8 cellular contexts compared by ENCODE assay signal in the genomic region with DNA sequence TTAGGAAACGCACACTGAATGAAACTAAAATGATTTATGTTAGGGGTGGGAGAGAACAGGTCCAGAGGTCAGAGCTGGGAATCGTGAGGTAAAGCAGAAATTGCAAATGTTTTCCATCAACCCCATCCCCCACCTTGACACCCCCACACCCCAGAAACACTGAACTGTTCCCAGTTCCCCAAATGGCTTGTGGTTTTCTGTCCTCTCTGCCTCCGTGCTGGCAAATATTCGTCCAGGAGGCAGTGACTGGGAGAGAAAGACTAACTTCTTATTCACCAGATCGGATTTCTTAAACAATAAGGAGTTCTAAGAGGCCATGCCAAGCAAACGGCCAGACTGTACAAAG. TPM values are rescaled to one million over a fixed set of nuclear protein-coding genes. Genes with fewer than 3 reads are reported as not detected.
A peak's percentile ranks its signal among the peaks of the same experiment; 100 is the strongest.
DNase-seq lines count a peak whose midpoint lies in the region; ATAC-seq and TF ChIP-seq lines count a peak whose summit lies in the region.

No MANE protein-coding gene starts in this region.

- H3K27ac ChIP-seq in psoas muscle: peak overlapping the region; percentile 96

- H3K36me3 ChIP-seq in psoas muscle (ENCODE audit: insufficient read depth in 1 of 2, low read depth in 1 of 2): peaks cover 0 to 21% of the 10 kb centered on the region in 2 donors

- peaks cover 47% of the 10 kb centered on the region for H3K4me1 ChIP-seq in psoas muscle

- peaks cover 0 to 3% (median 2%) of the 10 kb centered on the region in 3 donors for H3K9me3 Mint-ChIP-seq in T-cell

- DNase-seq in T-cell (no peak), fibroblast of pulmonary artery (ENCODE audit: low read depth) (no peak), psoas muscle (peak in 1 of 2 donors; percentile 46), SK-N-DZ (ENCODE audit: low spot score) (no peak), NCI-H446 (lab: John Stamatoyannopoulos, UW) (no peak), HEK293T (ENCODE audit: extremely low spot score) (no peak), DMS53 treated with DMSO at 0.1 percent for 48 hours (lab: John Stamatoyannopoulos, UW; ENCODE audit: unreplicated experiment) (no peak)

- TF ChIP-seq CTCF in fibroblast of pulmonary artery (IDR thresholded peaks at IDR 0.05; ENCODE audit: low read length, missing control alignments) (no peak), psoas muscle (IDR thresholded peaks at IDR 0.05) (no peak)

- POLR2A ChIA-PET in T-cell (lab: Charles Lee): interaction anchor here in 1 of 2 donors (1.2 kb wide), 1 partner anchor 43 kb away, joined by 3 read pairs; no protein-coding TSS in a partner anchor
- POLR2A ChIA-PET in HEK293T (lab: Yijun Ruan, JAX): interaction anchor here (0.7 to 1.4 kb wide), 2 partner anchors 11 to 23 kb away, joined by 4 to 6 read pairs; no protein-coding TSS in a partner anchor

- 6 to 7% (median 7%) methylated on average over 6 of the region's 6 CpGs for WGBS in psoas muscle, 3 donors

- H3K36me3 Mint-ChIP-seq in T-cell: peaks cover 17% of the 10 kb centered on the region

- ATAC-seq in T-cell (replicated peaks in 1 of 4): no peak
- no peak for ATAC-seq in psoas muscle

- peaks cover 0 to 4% of the 10 kb centered on the region in 2 donors for H3K27me3 Mint-ChIP-seq in T-cell

- H3K27me3 ChIP-seq in psoas muscle (ENCODE audit: insufficient read depth in 3 of 3, low read length in 2 of 3): no peaks in the 10 kb centered on the region

- H3K27ac Mint-ChIP-seq in T-cell: peak overlapping the region; percentile 36 to 80

- intact Hi-C loops in psoas muscle (cut with DNase I): no loop called here

- H3K9me3 ChIP-seq in psoas muscle: no peaks in the 10 kb centered on the region

- peak overlapping the region; percentile 97 for H3K4me3 ChIP-seq in GM08714 (ENCODE audit: low read length)
- peak overlapping the region; percentile 81 for H3K4me3 ChIP-seq in fibroblast of pulmonary artery (replicated peaks; ENCODE audit: low read depth, low read length)
- H3K4me3 ChIP-seq in psoas muscle: peak overlapping the region; percentile 93

- peak overlapping the region; percentile 82 to 85 (median 83) for H3K4me3 Mint-ChIP-seq in T-cell

- CTCF ChIA-PET in T-cell (lab: Charles Lee) (interaction anchor here (0.6 to 1.5 kb wide), 2 partner anchors 26 to 37 kb away, joined by 3 read pairs; no protein-coding TSS in a partner anchor), HEK293T (lab: Yijun Ruan, JAX) (no interaction called here)

- peaks cover 29 to 36% (median 35%) of the 10 kb centered on the region in 3 donors for H3K4me1 Mint-ChIP-seq in T-cell

TF ChIP-seq in HEK293T, 16 proteins besides CTCF, POLR2A, EP300 and RAD21:
- TF ChIP-seq ELF4 (IDR thresholded peaks at IDR 0.05): no peak
- TF ChIP-seq L3MBTL2 (conservative IDR thresholded peaks at IDR 0.05): no peak
- no peak for TF ChIP-seq FOXK2 (IDR thresholded peaks at IDR 0.05)
- TF ChIP-seq ZNF384 (IDR thresholded peaks at IDR 0.05): no peak
- no peak for TF ChIP-seq CTBP1 (IDR thresholded peaks at IDR 0.05; ENCODE audit: borderline replicate concordance)

RNA-seq across cellular contexts. Expression of gene RASSF4, which starts 0.7 kb away (rescaled TPM):
- total RNA-seq in T-cell (1 to 10 TPM in 4 of 5 donors, under 1 TPM in 1; 0.55 to 2.8 (median 1.7) TPM), psoas muscle (10 to 100 TPM; 15.2 to 44.0 (median 30.5) TPM)
- 10 to 100 TPM; 11.1 to 18.9 (median 17.0) TPM for polyA plus RNA-seq in psoas muscle
- 4.0 and 4.5 TPM in 2 replicates for polyA plus RNA-seq in SK-N-DZ (2014; cell fraction: cytosol; rRNA removed)
- 9.5 and 13.3 TPM in 2 replicates for polyA plus RNA-seq in SK-N-DZ (2014; cell fraction: nucleus; rRNA removed)

RNA-seq across cellular contexts. Expression of gene DEPP1, which starts 19.7 kb away (rescaled TPM):
- total RNA-seq in T-cell (under 1 TPM in 3 of 5 donors, not detected in 2; 0.30 to 0.66 (median 0.35) TPM), psoas muscle (10 to 100 TPM; 28.2 to 37.4 (median 36.8) TPM)
- 100 to 1,000 TPM in 1 of 3 donors, 10 to 100 TPM in 2; 53.6 to 102 (median 79.3) TPM for polyA plus RNA-seq in psoas muscle
- 1.2 TPM in 2 replicates for polyA plus RNA-seq in SK-N-DZ (2014; cell fraction: cytosol; rRNA removed)
- polyA plus RNA-seq in SK-N-DZ (2014; cell fraction: nucleus; rRNA removed): 1.6 and 2.9 TPM in 2 replicates

RNA-seq across cellular contexts. Expression of gene ZNF22, which starts 41.9 kb away (rescaled TPM):
- total RNA-seq in T-cell (10 to 100 TPM; 18.4 to 27.5 (median 21.1) TPM), psoas muscle (10 to 100 TPM; 11.2 to 15.9 (median 14.3) TPM)
- polyA plus RNA-seq in psoas muscle: 10 to 100 TPM in 1 of 3 donors, 1 to 10 TPM in 2; 5.9 to 12.8 (median 8.1) TPM
- 47.8 and 50.2 TPM in 2 replicates for polyA plus RNA-seq in SK-N-DZ (2014; cell fraction: cytosol; rRNA removed)
- 31.7 and 41.0 TPM in 2 replicates for polyA plus RNA-seq in SK-N-DZ (2014; cell fraction: nucleus; rRNA removed)

RNA-seq across cellular contexts. Expression of gene TMEM72, which starts 47.7 kb away (rescaled TPM):
- total RNA-seq in T-cell (under 1 TPM in 1 of 5 donors, not detected in 4; 0.13 TPM), psoas muscle (not detected)
- polyA plus RNA-seq in psoas muscle: not detected
- polyA plus RNA-seq in SK-N-DZ (2014; cell fraction: cytosol; rRNA removed): not detected in 2 replicates
- not detected in 2 replicates for polyA plus RNA-seq in SK-N-DZ (2014; cell fraction: nucleus; rRNA removed)

Comparison
In these comparisons a context has a peak if more than half of its experiments do, and no peak if none do; other contexts are left out.
1. RNA of gene RASSF4, which starts 0.7 kb away (total RNA-seq): 15.2 to 44.0 TPM in psoas muscle; 0.55 to 2.8 TPM in T-cell; every median in the first group is over 4 times any median in the second.
2. RNA of gene DEPP1, which starts 19.7 kb away (total RNA-seq): 28.2 to 37.4 TPM in psoas muscle; 0.30 to 0.66 TPM in T-cell; every median in the first group is over 10 times any median in the second.
3. Peak in every context shown above with its lines, with median percentiles within 50 percentile points of each other: H3K4me3 ChIP-seq.